19 cellular contexts compared by ENCODE assay signal in genomic region chr6:18266524-18266908, GRCh38.
"Had no signal": no experiment of that assay in that cellular context is flagged by ENCODE, and none has a peak within 500 bp of the region (broad histone marks: within the 10 kb centered on the region; RNA-seq: fewer than 3 reads in every experiment).

No MANE protein-coding gene starts in this region.

- ATAC-seq: K562, Panc1, PC-3 had no signal

- H3K27ac ChIP-seq: KMS-11, RWPE1, SJSA1, SK-N-MC had no signal

- DNase-seq: Kasumi-1; MM.1S; NCI-H1092 treated with DMSO at 0.1 percent for 48 hours; NCI-H1436; NCI-H187; NCI-H2029; NCI-H2081 treated with DMSO at 0.1 percent for 48 hours; NCI-H2227 treated with DMSO at 0.1 percent for 48 hours; NCI-H526 treated with DMSO at 0.1 percent for 48 hours; NCI-H748 treated with DMSO at 0.1 percent for 48 hours; NK-92 treated with Interleukin-12 subunit alpha and Interleukin-12 subunit beta, amount 100 ng/mL, for 24 hours; PC-3; SIG-M5 had no signal

- H3K9me3 ChIP-seq: SJSA1 had no signal

- H3K4me3 ChIP-seq: K562, SJSA1, SK-N-MC had no signal

- H3K4me2 ChIP-seq: KMS-11 had no signal

- H3K9ac ChIP-seq: KMS-11 had no signal

- H3K27me3 ChIP-seq: SJSA1 had no signal
